8 cellular contexts compared by ENCODE assay signal in the genomic region with DNA sequence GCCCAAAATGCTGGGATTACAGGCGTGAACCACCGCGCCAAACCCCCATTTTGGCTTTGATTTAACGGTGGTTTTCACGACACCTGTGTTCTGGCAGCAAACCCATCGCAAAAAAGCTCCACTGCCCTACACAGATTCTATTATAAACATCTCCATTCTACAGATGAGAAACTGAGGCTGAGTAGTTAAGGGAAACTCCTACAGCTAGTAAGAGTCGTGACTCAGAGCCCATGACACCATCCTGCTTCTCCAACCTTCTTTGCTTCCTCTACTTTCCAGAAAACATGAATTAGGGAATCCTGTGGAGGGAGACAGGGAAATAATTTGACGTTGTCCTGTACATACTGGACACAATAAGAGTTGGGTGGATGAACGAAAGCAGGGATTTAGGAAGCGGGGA. TPM values are rescaled to one million over a fixed set of nuclear protein-coding genes. Genes with fewer than 3 reads are reported as not detected.
DNase-seq lines count a peak whose midpoint lies in the region; ATAC-seq and TF ChIP-seq lines count a peak whose summit lies in the region.

No MANE protein-coding gene starts in this region.

- H3K4me3 Mint-ChIP-seq in GM23338 (peak overlapping the region; percentile 74), glutamatergic neuron (ENCODE audit: unreplicated experiment) (peak overlapping the region; percentile 81)

- H3K36me3 ChIP-seq in GM23338 (ENCODE audit: insufficient read depth) = no peaks in the 10 kb centered on the region

- H3K27ac ChIP-seq in GM23338 (ENCODE audit: low read depth) (no peak overlapping the region), skin epidermis (peak overlapping the region in 17 of 21 experiments; percentile 72 to 95 (median 84))

- no peaks in the 10 kb centered on the region for H3K9me2 ChIP-seq in GM23338 (ENCODE audit: insufficient read depth)

- no peaks in the 10 kb centered on the region for H3K9me3 Mint-ChIP-seq in GM23338
- peaks cover 3% of the 10 kb centered on the region for H3K9me3 Mint-ChIP-seq in glutamatergic neuron (ENCODE audit: unreplicated experiment)

- H3K4me1 Mint-ChIP-seq in GM23338 (peaks cover 8% of the 10 kb centered on the region; the same call in 2 of the 3 replicates), glutamatergic neuron (ENCODE audit: low read depth, unreplicated experiment) (peaks cover 9% of the 10 kb centered on the region)

- H3K79me2 ChIP-seq in GM23338 (replicated peaks; ENCODE audit: insufficient read depth) = no peaks in the 10 kb centered on the region

- no peaks in the 10 kb centered on the region for H3F3A ChIP-seq in GM23338 (replicated peaks; ENCODE audit: low read depth)

- H3K27me3 Mint-ChIP-seq in GM23338 (ENCODE audit: insufficient read depth, low read depth, poor library complexity) = peaks cover 9% of the 10 kb centered on the region
- no peaks in the 10 kb centered on the region for H3K27me3 Mint-ChIP-seq in glutamatergic neuron (ENCODE audit: unreplicated experiment)

- no peaks in the 10 kb centered on the region; the same call in 1 of the 2 replicates for H3K4me1 ChIP-seq in GM23338 (ENCODE audit: insufficient read depth)

- H3K36me3 Mint-ChIP-seq in GM23338 (ENCODE audit: low read depth) (peaks cover 6% of the 10 kb centered on the region; the same call in 1 of the 3 replicates), glutamatergic neuron (ENCODE audit: unreplicated experiment) (no peaks in the 10 kb centered on the region)

- H3K27ac Mint-ChIP-seq in GM23338 (no peak overlapping the region), glutamatergic neuron (ENCODE audit: unreplicated experiment) (peak overlapping the region; percentile 84)

- H2AFZ ChIP-seq in GM23338 = peak overlapping the region; percentile 30; the same call in 1 of the 2 replicates

- ATAC-seq in GM23338 = no peak
- ATAC-seq in HG02588 (IDR thresholded peaks at IDR 0.05; ENCODE audit: unreplicated experiment) = no peak
- no peak for ATAC-seq in GM19397 (IDR thresholded peaks at IDR 0.05; ENCODE audit: unreplicated experiment)

- no peak for DNase-seq in GM23338 (ENCODE audit: low spot score)
- no peak for DNase-seq in glutamatergic neuron
- no peak for DNase-seq in GOT3 (lab: John Stamatoyannopoulos, UW)
- DNase-seq in cerebellum (ENCODE audit: low spot score) = no peak

- H3K4me3 ChIP-seq in GM23338 = peak overlapping the region; percentile 55
- peak overlapping the region; percentile 71 for H3K4me3 ChIP-seq in WI38 (ENCODE audit: low read depth, low read length)
- H3K4me3 ChIP-seq in skin epidermis = peak overlapping the region in 6 of 7 experiments; percentile 29 to 55 (median 48)

- H3K27me3 ChIP-seq in GM23338 (ENCODE audit: insufficient read depth) = no peaks in the 10 kb centered on the region

- TF ChIP-seq CTCF in GM23338 (conservative IDR thresholded peaks at IDR 0.05; ENCODE audit: low read depth in 2 of 2) (no peak), WI38 (IDR thresholded peaks at IDR 0.05; ENCODE audit: low read depth, low read length) (no peak), glutamatergic neuron (IDR thresholded peaks at IDR 0.05; ENCODE audit: partially characterized antibody, unreplicated experiment) (no peak)

- H3K4me2 ChIP-seq in GM23338 = peak overlapping the region; percentile 71

- H4K20me1 ChIP-seq in GM23338 (replicated peaks; ENCODE audit: insufficient read depth) = no peaks in the 10 kb centered on the region

TF ChIP-seq in GM23338, 12 proteins besides CTCF, POLR2A, EP300 and RAD21:
- TF ChIP-seq, protein P1, sequence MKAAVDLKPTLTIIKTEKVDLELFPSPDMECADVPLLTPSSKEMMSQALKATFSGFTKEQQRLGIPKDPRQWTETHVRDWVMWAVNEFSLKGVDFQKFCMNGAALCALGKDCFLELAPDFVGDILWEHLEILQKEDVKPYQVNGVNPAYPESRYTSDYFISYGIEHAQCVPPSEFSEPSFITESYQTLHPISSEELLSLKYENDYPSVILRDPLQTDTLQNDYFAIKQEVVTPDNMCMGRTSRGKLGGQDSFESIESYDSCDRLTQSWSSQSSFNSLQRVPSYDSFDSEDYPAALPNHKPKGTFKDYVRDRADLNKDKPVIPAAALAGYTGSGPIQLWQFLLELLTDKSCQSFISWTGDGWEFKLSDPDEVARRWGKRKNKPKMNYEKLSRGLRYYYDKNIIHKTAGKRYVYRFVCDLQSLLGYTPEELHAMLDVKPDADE (IDR thresholded peaks at IDR 0.05) = no peak
- TF ChIP-seq EZH2 (IDR thresholded peaks at IDR 0.05; ENCODE audit: low read depth, unreplicated experiment) (no peak), ZNF114 (CRISPR knock-in tag; IDR thresholded peaks at IDR 0.05) (no peak)

RNA-seq across cellular contexts. Expression of a gene that starts 0.4 kb away (rescaled TPM):
- total RNA-seq in GM23338 (2014; rRNA removed; shearing (Covaris generic)) = 15.6 and 21.4 TPM in 2 replicates
- polyA plus RNA-seq in GM23338 (2016; fragmentation: Nextera tagmentation; extraction: Ambion mirVana) = 13.0 and 13.6 TPM in 2 replicates
- 40.4 TPM for total RNA-seq in glutamatergic neuron (ENCODE audit: unreplicated experiment)
- 10.0 TPM for total RNA-seq in cerebellum

RNA-seq across cellular contexts. Expression of a gene that starts 12.8 kb away (rescaled TPM):
- 170 and 193 TPM in 2 replicates for total RNA-seq in GM23338 (2014; rRNA removed; shearing (Covaris generic))
- polyA plus RNA-seq in GM23338 (2016; fragmentation: Nextera tagmentation; extraction: Ambion mirVana) = 216 and 236 TPM in 2 replicates
- total RNA-seq in glutamatergic neuron (ENCODE audit: unreplicated experiment) = 68.4 TPM
- total RNA-seq in cerebellum = 35.3 TPM

RNA-seq across cellular contexts. Expression of a gene that starts 14.2 kb away (rescaled TPM):
- total RNA-seq in GM23338 (2014; rRNA removed; shearing (Covaris generic)) = 30.3 and 31.1 TPM in 2 replicates
- polyA plus RNA-seq in GM23338 (2016; fragmentation: Nextera tagmentation; extraction: Ambion mirVana) = 21.6 and 21.8 TPM in 2 replicates
- total RNA-seq in glutamatergic neuron (ENCODE audit: unreplicated experiment) (14.4 TPM), cerebellum (3.7 TPM)

RNA-seq across cellular contexts. Expression of a gene that starts 30.0 kb away (rescaled TPM):
- total RNA-seq in GM23338 (2014; rRNA removed; shearing (Covaris generic)) = 0.58 and 1.6 TPM in 2 replicates
- 0.53 and 1.2 TPM in 2 replicates for polyA plus RNA-seq in GM23338 (2016; fragmentation: Nextera tagmentation; extraction: Ambion mirVana)
- total RNA-seq in glutamatergic neuron (ENCODE audit: unreplicated experiment) (not detected), cerebellum (0.18 TPM)

RNA-seq across cellular contexts. Expression of a gene that starts 31.5 kb away (rescaled TPM):
- total RNA-seq in GM23338 (2014; rRNA removed; shearing (Covaris generic)) = 11.0 and 13.7 TPM in 2 replicates
- 8.0 and 11.1 TPM in 2 replicates for polyA plus RNA-seq in GM23338 (2016; fragmentation: Nextera tagmentation; extraction: Ambion mirVana)
- total RNA-seq in glutamatergic neuron (ENCODE audit: unreplicated experiment) (1.6 TPM), cerebellum (4.1 TPM)
